In genomic region chr14:21940887-21941855, GRCh38 we compare ENCODE assay signal across 8 cellular contexts.
A peak's percentile ranks its signal among the peaks of the same experiment; 100 is the strongest.
DNase-seq lines count a peak whose midpoint lies in the region; ATAC-seq and TF ChIP-seq lines count a peak whose summit lies in the region.
"Had no signal": no experiment of that assay in that cellular context is flagged by ENCODE, and none has a peak within 500 bp of the region (broad histone marks: within the 10 kb centered on the region; RNA-seq: fewer than 3 reads in every experiment).

No MANE protein-coding gene starts in this region.

- no peak overlapping the region for H2AFZ ChIP-seq in MM.1S (ENCODE audit: low read length)

- H3K9me3 Mint-ChIP-seq in activated T-helper 17 cell treated with anti-CD3 and anti-CD28 coated beads, Interleukin-2, amount 50 U/mL, for 72 hours: no peaks in the 10 kb centered on the region

- no peaks in the 10 kb centered on the region for H3K27me3 ChIP-seq in MM.1S (replicated peaks; ENCODE audit: insufficient read depth, low read length)

- H3K36me3 ChIP-seq in MM.1S (replicated peaks; ENCODE audit: insufficient read depth, low read length): no peaks in the 10 kb centered on the region

- no peaks in the 10 kb centered on the region for H3K79me2 ChIP-seq in MM.1S (ENCODE audit: low read length)

- H3K4me1 Mint-ChIP-seq in activated T-helper 17 cell treated with anti-CD3 and anti-CD28 coated beads, Interleukin-2, amount 50 U/mL, for 72 hours: no peaks in the 10 kb centered on the region

- CTCF ChIA-PET in GM10248 (lab: Yijun Ruan, JAX): interaction anchor here (1.0 to 1.5 kb wide), 3 partner anchors 15 to 22 kb away, joined by 3 to 5 read pairs (median 4); no protein-coding TSS in a partner anchor

- peak overlapping the region; percentile 75 for H3K27ac Mint-ChIP-seq in activated T-helper 17 cell treated with anti-CD3 and anti-CD28 coated beads, Interleukin-2, amount 50 U/mL, for 72 hours

- TF ChIP-seq CTCF in GM10248 (IDR thresholded peaks at IDR 0.05; ENCODE audit: control extremely low read depth, extremely low read depth, low read depth, missing control alignments) (peak; percentile 28), MM.1S (IDR thresholded peaks at IDR 0.05; ENCODE audit: low read length) (peak; percentile 45)

- H4K20me1 ChIP-seq in MM.1S (ENCODE audit: insufficient read depth, low read length): no peaks in the 10 kb centered on the region

- H3K9ac ChIP-seq in MM.1S (ENCODE audit: low read length): no peak overlapping the region

- H3K4me3 Mint-ChIP-seq in activated T-helper 17 cell treated with anti-CD3 and anti-CD28 coated beads, Interleukin-2, amount 50 U/mL, for 72 hours: peak overlapping the region; percentile 77

- no peaks in the 10 kb centered on the region for H3K4me1 ChIP-seq in MM.1S (ENCODE audit: low read length)

- H3K27me3 Mint-ChIP-seq in activated T-helper 17 cell treated with anti-CD3 and anti-CD28 coated beads, Interleukin-2, amount 50 U/mL, for 72 hours: no peaks in the 10 kb centered on the region

- H3K9me2 ChIP-seq in MM.1S (replicated peaks; ENCODE audit: insufficient read depth, low read length): no peaks in the 10 kb centered on the region

- DNase-seq in GM10248 (ENCODE audit: extremely low spot score): no peak
- no peak for DNase-seq in MM.1S
- DNase-seq in islet precursor cell: peak; percentile 67
- DNase-seq in cerebellum (ENCODE audit: low spot score): no peak
- DNase-seq: right cardiac atrium had no signal

- H3F3A ChIP-seq in MM.1S (ENCODE audit: insufficient read depth, low read length): no peaks in the 10 kb centered on the region

- ATAC-seq in activated T-helper 17 cell treated with anti-CD3 and anti-CD28 coated beads, Interleukin-2, amount 50 U/mL, for 72 hours (replicated peaks): peak; percentile 63
- ATAC-seq in GM18873 (IDR thresholded peaks at IDR 0.05; ENCODE audit: low FRiP score, unreplicated experiment) (no peak), GM19452 (IDR thresholded peaks at IDR 0.05; ENCODE audit: unreplicated experiment) (no peak)

- H3K27ac ChIP-seq in MM.1S (ENCODE audit: low read length): no peak overlapping the region

- H3K4me2 ChIP-seq in MM.1S (ENCODE audit: low read depth, low read length): no peak overlapping the region

- H3K36me3 Mint-ChIP-seq in activated T-helper 17 cell treated with anti-CD3 and anti-CD28 coated beads, Interleukin-2, amount 50 U/mL, for 72 hours (ENCODE audit: low read depth): no peaks in the 10 kb centered on the region

- POLR2A ChIA-PET in GM10248 (lab: Yijun Ruan, JAX): no interaction called here

- no peaks in the 10 kb centered on the region for H3K9me3 ChIP-seq in MM.1S (replicated peaks; ENCODE audit: insufficient read depth, low read length)

- no peak overlapping the region for H3K4me3 ChIP-seq in MM.1S (ENCODE audit: low read length)
